In the genomic region with DNA sequence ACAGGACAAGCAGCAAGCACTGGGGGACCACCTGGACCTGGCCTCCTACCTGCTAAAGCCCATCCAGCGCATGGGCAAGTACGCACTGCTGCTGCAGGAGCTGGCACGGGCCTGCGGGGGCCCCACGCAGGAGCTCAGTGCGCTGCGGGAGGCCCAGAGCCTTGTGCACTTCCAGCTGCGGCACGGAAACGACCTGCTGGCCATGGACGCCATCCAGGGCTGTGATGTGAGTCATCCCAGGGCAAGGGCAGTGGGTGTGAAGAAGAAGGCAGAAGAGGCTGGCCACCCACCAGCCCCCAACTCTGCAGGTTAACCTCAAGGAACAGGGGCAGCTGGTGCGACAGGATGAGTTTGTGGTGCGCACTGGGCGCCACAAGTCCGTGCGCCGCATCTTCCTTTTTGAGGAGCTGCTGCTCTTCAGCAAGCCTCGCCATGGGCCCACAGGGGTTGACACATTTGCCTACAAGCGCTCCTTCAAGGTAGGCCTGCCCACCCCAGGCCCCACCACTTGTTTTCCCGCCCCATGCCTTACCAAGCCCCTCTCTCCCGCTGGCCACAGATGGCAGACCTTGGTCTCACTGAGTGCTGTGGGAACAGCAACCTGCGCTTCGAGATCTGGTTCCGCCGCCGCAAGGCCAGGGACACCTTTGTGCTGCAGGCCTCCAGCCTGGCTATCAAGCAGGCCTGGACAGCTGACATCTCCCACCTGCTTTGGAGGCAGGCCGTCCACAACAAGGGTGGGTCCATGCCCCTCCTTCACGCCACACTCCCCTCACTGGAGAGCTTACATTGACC, we compare ENCODE assay signal across 1 cellular context.
TF ChIP-seq lines count a peak whose summit lies in the region.

No MANE protein-coding gene starts in this region.

TF ChIP-seq in HepG2, 621 proteins besides CTCF, POLR2A, EP300 and RAD21:
- TF ChIP-seq RBFOX2 (IDR thresholded peaks at IDR 0.05; ENCODE audit: low read depth, low read length), result peak; percentile 35; the same call in 1 of the 2 replicates
- TF ChIP-seq ZNF709 (CRISPR knock-in tag; IDR thresholded peaks at IDR 0.05), result no peak
- peak; percentile 40 for TF ChIP-seq AGO2 (optimal IDR thresholded peaks at IDR 0.05; ENCODE audit: low read depth, low read length)
- no peak for TF ChIP-seq BRD4 (CRISPR knock-in tag; IDR thresholded peaks at IDR 0.05)
- TF ChIP-seq ZFP82 (CRISPR knock-in tag; IDR thresholded peaks at IDR 0.05; ENCODE audit: borderline replicate concordance), result no peak
- no peak for TF ChIP-seq ZNF383 (CRISPR knock-in tag; IDR thresholded peaks at IDR 0.05; ENCODE audit: borderline replicate concordance)
- TF ChIP-seq NR3C1 (CRISPR knock-in tag; IDR thresholded peaks at IDR 0.05), result no peak
